ENCODE assay signal across 1 cellular context in genomic region chr7:141562543-141562942, GRCh38.
TF ChIP-seq lines count a peak whose summit lies in the region.

No MANE protein-coding gene starts in this region.

TF ChIP-seq in GM12878, 131 proteins besides CTCF, POLR2A, EP300 and RAD21 (continued from another document):
- TF ChIP-seq, protein P1, sequence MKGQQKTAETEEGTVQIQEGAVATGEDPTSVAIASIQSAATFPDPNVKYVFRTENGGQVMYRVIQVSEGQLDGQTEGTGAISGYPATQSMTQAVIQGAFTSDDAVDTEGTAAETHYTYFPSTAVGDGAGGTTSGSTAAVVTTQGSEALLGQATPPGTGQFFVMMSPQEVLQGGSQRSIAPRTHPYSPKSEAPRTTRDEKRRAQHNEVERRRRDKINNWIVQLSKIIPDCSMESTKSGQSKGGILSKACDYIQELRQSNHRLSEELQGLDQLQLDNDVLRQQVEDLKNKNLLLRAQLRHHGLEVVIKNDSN (IDR thresholded peaks at IDR 0.05; ENCODE audit: borderline replicate concordance, extremely low read length, insufficient read depth, low read depth, low read length) = no peak
- TF ChIP-seq PAX5 (IDR thresholded peaks at IDR 0.05; ENCODE audit: borderline replicate concordance, low read depth, low read length) (no peak), TARDBP (IDR thresholded peaks at IDR 0.05; ENCODE audit: borderline replicate concordance) (no peak), RBBP5 (conservative IDR thresholded peaks at IDR 0.05) (no peak), E2F8 (IDR thresholded peaks at IDR 0.05; ENCODE audit: low read depth, partially characterized antibody) (no peak), BACH1 (IDR thresholded peaks at IDR 0.05; ENCODE audit: borderline replicate concordance) (no peak), MEF2B (IDR thresholded peaks at IDR 0.05; ENCODE audit: partially characterized antibody, poor library complexity, severe bottlenecking) (no peak), SREBF1 (IDR thresholded peaks at IDR 0.05; ENCODE audit: low read length) (no peak), REST (IDR thresholded peaks at IDR 0.05; ENCODE audit: low read depth, low read length) (no peak), BMI1 (IDR thresholded peaks at IDR 0.05; ENCODE audit: borderline replicate concordance) (no peak)
